ENCODE assay signal across 9 cellular contexts in the genomic region with DNA sequence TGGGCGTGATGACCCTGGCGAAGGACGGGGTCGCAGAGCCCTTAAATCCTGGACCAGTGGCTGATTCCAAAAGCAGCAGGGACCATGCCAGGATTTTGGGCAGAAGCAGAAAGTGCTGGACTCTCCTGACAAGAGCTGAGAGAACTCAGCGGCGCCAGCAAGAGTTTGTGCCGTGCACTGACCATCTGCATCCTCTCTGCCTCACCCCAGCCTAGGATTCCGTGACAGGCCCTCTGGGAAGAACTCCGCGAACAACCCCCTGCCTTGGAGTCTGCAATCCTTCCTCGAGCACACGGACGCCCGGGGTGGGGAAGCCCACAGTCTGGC. TPM values are rescaled to one million over a fixed set of nuclear protein-coding genes. Genes with fewer than 3 reads are reported as not detected.
DNase-seq lines count a peak whose midpoint lies in the region; ATAC-seq and TF ChIP-seq lines count a peak whose summit lies in the region.
"Had no signal": no experiment of that assay in that cellular context is flagged by ENCODE, and none has a peak within 500 bp of the region (broad histone marks: within the 10 kb centered on the region; RNA-seq: fewer than 3 reads in every experiment).

No MANE protein-coding gene starts in this region.

- H3K4me3 ChIP-seq in SK-N-SH (ENCODE audit: low read depth in 2 of 2, low read length in 1 of 2) (peak overlapping the region; percentile 96 to 98), kidney epithelial cell (ENCODE audit: low read depth, low read length) (peak overlapping the region; percentile 71)

- H3K27ac ChIP-seq in SK-N-SH (ENCODE audit: low read depth in 2 of 2, low read length in 1 of 2) (no peak overlapping the region; a peak in 1 of 4 replicates), angular gyrus (ENCODE audit: low read depth, low read length) (peak overlapping the region; percentile 70), temporal lobe (ENCODE audit: low read depth, low read length) (peak overlapping the region; percentile 50)

- TF ChIP-seq EP300 in SK-N-SH (IDR thresholded peaks at IDR 0.05; ENCODE audit: borderline replicate concordance in 1 of 2, low read depth in 1 of 2, low read length in 1 of 2), result no peak

- CTCF ChIA-PET in SK-N-SH (lab: Yijun Ruan, JAX), result interaction anchor here (0.7 to 1.2 kb wide), 5 partner anchors 8 to 29 kb away, joined by 3 to 6 read pairs (median 3); a partner anchor contains a TSS

- no peaks in the 10 kb centered on the region for H3F3A ChIP-seq in SK-N-SH (replicated peaks; ENCODE audit: insufficient read depth)

- no peaks in the 10 kb centered on the region for H3K9me2 ChIP-seq in SK-N-SH

- H3K36me3 ChIP-seq in SK-N-SH (replicated peaks in 1 of 2; ENCODE audit: control insufficient read depth in 1 of 2, insufficient read depth in 2 of 2, low read length in 1 of 2) (peaks cover 5 to 25% of the 10 kb centered on the region in 2 experiments), kidney epithelial cell (ENCODE audit: control insufficient read depth, insufficient read depth, low read length) (no peaks in the 10 kb centered on the region)

- H2AFZ ChIP-seq in SK-N-SH (ENCODE audit: low read depth), result peak overlapping the region; percentile 85; the same call in 1 of the 2 replicates

- POLR2A ChIA-PET in SK-N-SH (lab: Yijun Ruan, JAX), result no interaction called here

- DNase-seq in SK-N-SH, result peak; percentile 51
- no peak for DNase-seq in kidney epithelial cell (ENCODE audit: low read depth)
- no peak for DNase-seq in NCI-H524 treated with DMSO at 0.1 percent for 48 hours (lab: John Stamatoyannopoulos, UW)
- DNase-seq in LoVo (ENCODE audit: low spot score), result no peak

- ATAC-seq in SK-N-SH treated with all-trans-retinoic acid at 6 μM for 48 hours, result no peak; the same call in 2 of the 3 replicates
- ATAC-seq in GM19455 (IDR thresholded peaks at IDR 0.05; ENCODE audit: unreplicated experiment), result no peak

- 64% methylated on average over 8 of the region's 14 CpGs for WGBS in SK-N-SH (ENCODE audit: low lambda C conversion rate)

- no peaks in the 10 kb centered on the region for H3K9me3 ChIP-seq in SK-N-SH

- TF ChIP-seq CTCF in SK-N-SH (IDR thresholded peaks at IDR 0.05) (no peak), kidney epithelial cell (IDR thresholded peaks at IDR 0.05; ENCODE audit: insufficient read depth, low read length, poor library complexity, severe bottlenecking) (peak; percentile 2)

- no peaks in the 10 kb centered on the region for H4K20me1 ChIP-seq in SK-N-SH (ENCODE audit: insufficient read depth)

- H3K9ac ChIP-seq in SK-N-SH, result no peak overlapping the region

- peaks cover 7 to 13% of the 10 kb centered on the region in 2 experiments; a peak in 3 of 4 replicates for H3K4me1 ChIP-seq in SK-N-SH (ENCODE audit: control insufficient read depth in 1 of 2, insufficient read depth in 2 of 2, low read depth in 1 of 2, low read length in 1 of 2)

- H3K4me2 ChIP-seq in SK-N-SH, result peak overlapping the region; percentile 92

- peaks cover 17% of the 10 kb centered on the region for H3K79me2 ChIP-seq in SK-N-SH (ENCODE audit: insufficient read depth)

- H3K27me3 ChIP-seq in SK-N-SH (ENCODE audit: insufficient read depth) (no peaks in the 10 kb centered on the region; the same call in 1 of the 2 replicates), kidney epithelial cell (ENCODE audit: control insufficient read depth, insufficient read depth, low read length) (no peaks in the 10 kb centered on the region)

- TF ChIP-seq RAD21 in SK-N-SH (IDR thresholded peaks at IDR 0.05; ENCODE audit: low read length), result no peak

TF ChIP-seq in SK-N-SH, 30 proteins besides CTCF, POLR2A, EP300 and RAD21:
- TF ChIP-seq NRF1 (IDR thresholded peaks at IDR 0.05; ENCODE audit: low read depth, low read length) (no peak), GATA2 (CRISPR knock-in tag; IDR thresholded peaks at IDR 0.05) (no peak), TCF12 (IDR thresholded peaks at IDR 0.05) (no peak), SIN3A (IDR thresholded peaks at IDR 0.05; ENCODE audit: borderline replicate concordance, low read depth, low read length) (no peak), GABPA (IDR thresholded peaks at IDR 0.05; ENCODE audit: low read depth) (no peak)
- TF ChIP-seq, protein P1, sequence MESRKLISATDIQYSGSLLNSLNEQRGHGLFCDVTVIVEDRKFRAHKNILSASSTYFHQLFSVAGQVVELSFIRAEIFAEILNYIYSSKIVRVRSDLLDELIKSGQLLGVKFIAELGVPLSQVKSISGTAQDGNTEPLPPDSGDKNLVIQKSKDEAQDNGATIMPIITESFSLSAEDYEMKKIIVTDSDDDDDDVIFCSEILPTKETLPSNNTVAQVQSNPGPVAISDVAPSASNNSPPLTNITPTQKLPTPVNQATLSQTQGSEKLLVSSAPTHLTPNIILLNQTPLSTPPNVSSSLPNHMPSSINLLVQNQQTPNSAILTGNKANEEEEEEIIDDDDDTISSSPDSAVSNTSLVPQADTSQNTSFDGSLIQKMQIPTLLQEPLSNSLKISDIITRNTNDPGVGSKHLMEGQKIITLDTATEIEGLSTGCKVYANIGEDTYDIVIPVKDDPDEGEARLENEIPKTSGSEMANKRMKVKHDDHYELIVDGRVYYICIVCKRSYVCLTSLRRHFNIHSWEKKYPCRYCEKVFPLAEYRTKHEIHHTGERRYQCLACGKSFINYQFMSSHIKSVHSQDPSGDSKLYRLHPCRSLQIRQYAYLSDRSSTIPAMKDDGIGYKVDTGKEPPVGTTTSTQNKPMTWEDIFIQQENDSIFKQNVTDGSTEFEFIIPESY (IDR thresholded peaks at IDR 0.05; ENCODE audit: borderline replicate concordance, low read depth), result no peak
- TF ChIP-seq, protein P2, sequence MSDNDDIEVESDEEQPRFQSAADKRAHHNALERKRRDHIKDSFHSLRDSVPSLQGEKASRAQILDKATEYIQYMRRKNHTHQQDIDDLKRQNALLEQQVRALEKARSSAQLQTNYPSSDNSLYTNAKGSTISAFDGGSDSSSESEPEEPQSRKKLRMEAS (IDR thresholded peaks at IDR 0.05; ENCODE audit: low read depth), result no peak

TF ChIP-seq in SK-N-SH treated with all-trans-retinoic acid at 6 μM for 48 hours, 23 proteins besides CTCF, POLR2A, EP300 and RAD21:
- TF ChIP-seq, protein P3, sequence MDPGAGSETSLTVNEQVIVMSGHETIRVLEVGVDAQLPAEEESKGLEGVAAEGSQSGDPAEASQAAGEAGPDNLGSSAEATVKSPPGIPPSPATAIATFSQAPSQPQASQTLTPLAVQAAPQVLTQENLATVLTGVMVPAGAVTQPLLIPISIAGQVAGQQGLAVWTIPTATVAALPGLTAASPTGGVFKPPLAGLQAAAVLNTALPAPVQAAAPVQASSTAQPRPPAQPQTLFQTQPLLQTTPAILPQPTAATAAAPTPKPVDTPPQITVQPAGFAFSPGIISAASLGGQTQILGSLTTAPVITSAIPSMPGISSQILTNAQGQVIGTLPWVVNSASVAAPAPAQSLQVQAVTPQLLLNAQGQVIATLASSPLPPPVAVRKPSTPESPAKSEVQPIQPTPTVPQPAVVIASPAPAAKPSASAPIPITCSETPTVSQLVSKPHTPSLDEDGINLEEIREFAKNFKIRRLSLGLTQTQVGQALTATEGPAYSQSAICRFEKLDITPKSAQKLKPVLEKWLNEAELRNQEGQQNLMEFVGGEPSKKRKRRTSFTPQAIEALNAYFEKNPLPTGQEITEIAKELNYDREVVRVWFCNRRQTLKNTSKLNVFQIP (CRISPR knock-in tag; IDR thresholded peaks at IDR 0.05; ENCODE audit: borderline replicate concordance, low read depth), result no peak
- TF ChIP-seq, protein P4, sequence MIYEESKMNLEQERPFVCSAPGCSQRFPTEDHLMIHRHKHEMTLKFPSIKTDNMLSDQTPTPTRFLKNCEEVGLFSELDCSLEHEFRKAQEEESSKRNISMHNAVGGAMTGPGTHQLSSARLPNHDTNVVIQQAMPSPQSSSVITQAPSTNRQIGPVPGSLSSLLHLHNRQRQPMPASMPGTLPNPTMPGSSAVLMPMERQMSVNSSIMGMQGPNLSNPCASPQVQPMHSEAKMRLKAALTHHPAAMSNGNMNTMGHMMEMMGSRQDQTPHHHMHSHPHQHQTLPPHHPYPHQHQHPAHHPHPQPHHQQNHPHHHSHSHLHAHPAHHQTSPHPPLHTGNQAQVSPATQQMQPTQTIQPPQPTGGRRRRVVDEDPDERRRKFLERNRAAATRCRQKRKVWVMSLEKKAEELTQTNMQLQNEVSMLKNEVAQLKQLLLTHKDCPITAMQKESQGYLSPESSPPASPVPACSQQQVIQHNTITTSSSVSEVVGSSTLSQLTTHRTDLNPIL (CRISPR knock-in tag; IDR thresholded peaks at IDR 0.05; ENCODE audit: low read depth), result no peak
- TF ChIP-seq OSR1 (CRISPR knock-in tag; IDR thresholded peaks at IDR 0.05) (no peak), ZNF8 (CRISPR knock-in tag; IDR thresholded peaks at IDR 0.05) (no peak)

RNA-seq across cellular contexts. Expression of a gene that starts 0.6 kb away (rescaled TPM):
- 220 and 278 TPM in 2 replicates for polyA plus RNA-seq in SK-N-SH (2012; rRNA removed)
- 107 and 138 TPM in 2 replicates for polyA plus RNA-seq in SK-N-SH (2012; cell fraction: cytosol; rRNA removed)
- polyA plus RNA-seq in SK-N-SH (2012; cell fraction: nucleus; rRNA removed), result 658 and 815 TPM in 2 replicates
- total RNA-seq in kidney epithelial cell, result 229 and 262 TPM in 2 replicates
- total RNA-seq in temporal lobe, result 184 TPM

RNA-seq across cellular contexts. Expression of a gene that starts 22.5 kb away (rescaled TPM):
- polyA plus RNA-seq in SK-N-SH (2012; rRNA removed), result 488 and 745 TPM in 2 replicates
- 313 and 440 TPM in 2 replicates for polyA plus RNA-seq in SK-N-SH (2012; cell fraction: cytosol; rRNA removed)
- 348 and 460 TPM in 2 replicates for polyA plus RNA-seq in SK-N-SH (2012; cell fraction: nucleus; rRNA removed)
- 1,390 and 1,923 TPM in 2 replicates for total RNA-seq in kidney epithelial cell
- total RNA-seq in temporal lobe, result 127 TPM

RNA-seq across cellular contexts. Expression of a gene that starts 23.6 kb away (rescaled TPM):
- 2.2 and 2.7 TPM in 2 replicates for polyA plus RNA-seq in SK-N-SH (2012; rRNA removed)
- polyA plus RNA-seq in SK-N-SH (2012; cell fraction: cytosol; rRNA removed), result 1.7 and 2.3 TPM in 2 replicates
- 10.3 and 23.0 TPM in 2 replicates for polyA plus RNA-seq in SK-N-SH (2012; cell fraction: nucleus; rRNA removed)
- total RNA-seq in kidney epithelial cell (5.1 TPM in 2 replicates), temporal lobe (2.2 TPM)

RNA-seq across cellular contexts. Expression of a gene that starts 33.5 kb away (rescaled TPM):
- polyA plus RNA-seq in SK-N-SH (2012; rRNA removed), result not detected in 2 replicates
- not detected in 2 replicates for polyA plus RNA-seq in SK-N-SH (2012; cell fraction: cytosol; rRNA removed)
- polyA plus RNA-seq in SK-N-SH (2012; cell fraction: nucleus; rRNA removed), result not detected in 2 replicates
- total RNA-seq in kidney epithelial cell, result not detected in 2 replicates
- total RNA-seq in temporal lobe, result not detected
- total RNA-seq: activated CD8-positive, alpha-beta memory T cell treated with anti-CD3 and anti-CD28 coated beads for 36 hours had no signal

RNA-seq across cellular contexts. Expression of a gene that starts 44.4 kb away (rescaled TPM):
- polyA plus RNA-seq in SK-N-SH (2012; rRNA removed), result not detected in 2 replicates
- polyA plus RNA-seq in SK-N-SH (2012; cell fraction: cytosol; rRNA removed), result not detected in 2 replicates
- polyA plus RNA-seq in SK-N-SH (2012; cell fraction: nucleus; rRNA removed), result not detected in 2 replicates
- total RNA-seq in kidney epithelial cell (0.21 TPM in 1 of 2 replicates, not detected in the other), temporal lobe (not detected)

Comparison
In these comparisons a context has a peak if more than half of its experiments do, and no peak if none do; other contexts are left out.
1. H3K27ac ChIP-seq: peak in angular gyrus (single experiment) and temporal lobe (single experiment); none in SK-N-SH (0 of 2).
2. RNA of a gene that starts 22.5 kb away (total RNA-seq): 1,390 to 1,923 TPM in kidney epithelial cell; 127 TPM in temporal lobe (single experiment); every median in the first group is over 10 times any median in the second.